ENCODE assay signal across 1 cellular context in the genomic region with DNA sequence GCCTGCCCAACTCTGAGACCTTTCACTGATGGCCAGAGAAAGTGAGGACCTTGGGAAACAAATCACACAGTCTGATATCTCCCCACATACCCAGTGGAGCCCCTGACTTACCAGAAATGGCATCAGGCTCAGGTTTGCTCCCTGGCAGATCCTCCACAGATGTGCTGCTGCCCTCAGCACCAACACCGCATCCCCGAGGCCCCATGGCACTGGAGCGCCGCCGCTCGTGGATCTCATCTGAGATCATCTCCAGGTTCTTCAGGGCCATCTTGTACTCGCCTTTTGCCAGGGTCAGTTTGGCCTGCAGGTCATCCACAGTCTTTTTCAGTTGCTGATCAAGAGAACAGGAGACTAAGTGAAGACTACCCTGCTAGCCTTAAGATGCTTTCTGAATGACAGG.
TF ChIP-seq lines count a peak whose summit lies in the region.

No MANE protein-coding gene starts in this region.

TF ChIP-seq in K562, 482 proteins besides CTCF, POLR2A, EP300 and RAD21:
- no peak for TF ChIP-seq RBM15 (IDR thresholded peaks at IDR 0.05; ENCODE audit: insufficient read depth, low read length)
- TF ChIP-seq POLR2G (IDR thresholded peaks at IDR 0.05; ENCODE audit: low read depth, low read length), result peak; percentile 38; the same call in 1 of the 2 replicates
